Comparison of ENCODE assay signal across 23 cellular contexts in the genomic region with DNA sequence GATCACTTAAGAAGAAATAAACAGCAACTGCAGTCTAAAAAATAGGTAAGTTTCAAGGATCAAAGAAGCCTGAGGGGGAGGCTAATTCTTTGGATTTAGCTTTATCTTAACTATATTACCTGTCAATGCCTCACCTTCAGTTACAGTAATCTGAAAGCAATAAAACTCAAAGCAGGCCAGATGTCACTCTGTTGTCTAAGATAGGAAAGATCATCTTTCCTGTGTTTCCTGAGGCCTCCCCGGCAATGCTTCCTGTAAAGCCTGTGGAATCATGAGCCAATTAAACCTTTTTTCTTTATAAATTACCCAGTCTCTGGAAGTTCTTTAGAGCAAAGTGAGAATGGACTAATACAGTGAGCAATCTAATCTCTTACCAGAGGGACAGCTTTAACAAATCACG.
DNase-seq lines count a peak whose midpoint lies in the region; ATAC-seq, FAIRE-seq and TF ChIP-seq lines count a peak whose summit lies in the region.
"Had no signal": no experiment of that assay in that cellular context is flagged by ENCODE, and none has a peak within 500 bp of the region (broad histone marks: within the 10 kb centered on the region; RNA-seq: fewer than 3 reads in every experiment).

No MANE protein-coding gene starts in this region.

- H3K4me3 Mint-ChIP-seq in activated T-cell treated with anti-CD3 and anti-CD28 coated beads, Interleukin-2, amount 50 U/mL, for 72 hours = peak overlapping the region in 1 of 2 donors; percentile 34
- H3K4me3 Mint-ChIP-seq: memory B cell, nephron had no signal

- ATAC-seq in activated T-cell treated with anti-CD3 and anti-CD28 coated beads, Interleukin-2, amount 50 U/mL, for 72 hours (replicated peaks in 1 of 2) = no peak
- no peak for ATAC-seq in gastroesophageal sphincter

- peak overlapping the region; percentile 87 for H3K27ac Mint-ChIP-seq in activated T-cell treated with anti-CD3 and anti-CD28 coated beads, Interleukin-2, amount 50 U/mL, for 72 hours
- H3K27ac Mint-ChIP-seq: memory B cell, progenitor cell of endocrine pancreas had no signal

- H3K27me3 ChIP-seq in SJCRH30 = no peaks in the 10 kb centered on the region
- no peaks in the 10 kb centered on the region for H3K27me3 ChIP-seq in gastroesophageal sphincter
- no peaks in the 10 kb centered on the region for H3K27me3 ChIP-seq in small intestine (ENCODE audit: control insufficient read depth in 2 of 2, insufficient read depth in 2 of 2, low read length in 2 of 2)
- H3K27me3 ChIP-seq: heart left ventricle had no signal

- H3K27me3 Mint-ChIP-seq in activated T-cell treated with anti-CD3 and anti-CD28 coated beads, Interleukin-2, amount 50 U/mL, for 72 hours (ENCODE audit: low read depth) = no peaks in the 10 kb centered on the region
- H3K27me3 Mint-ChIP-seq: memory B cell, progenitor cell of endocrine pancreas had no signal

- DNase-seq in activated T-cell treated with anti-CD3 and anti-CD28 coated beads, Interleukin-2, amount 50 U/mL, for 72 hours = no peak
- DNase-seq in activated T-cell treated with anti-CD3 and anti-CD28 coated beads, Interleukin-2, amount 50 U/mL, for 1 hour = no peak
- DNase-seq in SJCRH30 (no peak), small intestine (peak; percentile 63), erythroblast (lab: John Stamatoyannopoulos, UW) (no peak), NCI-H2196 treated with DMSO at 0.1 percent for 48 hours (lab: John Stamatoyannopoulos, UW; ENCODE audit: unreplicated experiment) (no peak), urothelium cell line (ENCODE audit: low spot score) (no peak)
- DNase-seq: activated CD4-positive, alpha-beta T cell treated with anti-CD3 and anti-CD28 coated beads for 1 hour; activated naive CD4-positive, alpha-beta T cell treated with Interleukin-2 at 50 U/mL for 16 hours; C1 segment of cervical spinal cord; effector CD4-positive, alpha-beta T cell; H7; NCI-H1105; NCI-H2107; stimulated activated CD4-positive, alpha-beta T cell treated with anti-CD3 and anti-CD28 coated beads, Interleukin-4, amount 100 ng/mL, for 1 hour had no signal

- H3K4me1 ChIP-seq in SJCRH30 = peaks cover 26% of the 10 kb centered on the region
- peaks cover 3 to 61% (median 5%) of the 10 kb centered on the region in 3 donors for H3K4me1 ChIP-seq in gastroesophageal sphincter
- H3K4me1 ChIP-seq in small intestine (ENCODE audit: control insufficient read depth in 2 of 2, insufficient read depth in 1 of 2, low read depth in 1 of 2, low read length in 1 of 2) = peaks cover 6 to 8% of the 10 kb centered on the region in 2 donors

- WGBS in gastroesophageal sphincter (ENCODE audit: low coverage in 1 of 2), 2 donors = 39 to 57% methylated on average over 1 to 2 of the region's 2 CpGs
- WGBS in small intestine, 3 donors = 15 to 48% (median 44%) methylated on average over 2 of the region's 2 CpGs

- TF ChIP-seq EP300 in gastroesophageal sphincter (IDR thresholded peaks at IDR 0.05) = no peak

- peak overlapping the region; percentile 37 for H3K27ac ChIP-seq in SJCRH30
- peak overlapping the region; percentile 48 to 66 (median 58) for H3K27ac ChIP-seq in gastroesophageal sphincter
- H3K27ac ChIP-seq in small intestine (ENCODE audit: low read depth in 1 of 2, low read length in 1 of 2) = peak overlapping the region; percentile 82 to 83

- no peaks in the 10 kb centered on the region for H3K9me3 Mint-ChIP-seq in activated T-cell treated with anti-CD3 and anti-CD28 coated beads, Interleukin-2, amount 50 U/mL, for 72 hours
- H3K9me3 Mint-ChIP-seq: memory B cell, nephron had no signal

- H3K36me3 ChIP-seq in SJCRH30 (peaks cover 53% of the 10 kb centered on the region), gastroesophageal sphincter (peaks cover 0 to 92% of the 10 kb centered on the region in 2 donors), small intestine (ENCODE audit: control insufficient read depth in 2 of 2, insufficient read depth in 2 of 2, low read length in 2 of 2) (peaks cover 10 to 17% of the 10 kb centered on the region in 2 donors)

- TF ChIP-seq POLR2A in gastroesophageal sphincter (IDR thresholded peaks at IDR 0.05) = no peak
- TF ChIP-seq POLR2A in erythroblast (IDR thresholded peaks at IDR 0.05; ENCODE audit: low read length) = no peak

- H3K4me3 ChIP-seq in SJCRH30 = no peak overlapping the region
- H3K4me3 ChIP-seq in gastroesophageal sphincter = no peak overlapping the region
- H3K4me3 ChIP-seq in small intestine (ENCODE audit: low read depth in 1 of 2, low read length in 2 of 2) = no peak overlapping the region
- H3K4me3 ChIP-seq: heart left ventricle, skin epidermis had no signal

- FAIRE-seq in small intestine (lab: Jason Lieb, UNC) (no peak), urothelium cell line (lab: Jason Lieb, UNC) (no peak)
- FAIRE-seq: astrocyte, G401.6 had no signal

- peaks cover 29% of the 10 kb centered on the region for H3K4me1 Mint-ChIP-seq in activated T-cell treated with anti-CD3 and anti-CD28 coated beads, Interleukin-2, amount 50 U/mL, for 72 hours (ENCODE audit: low read depth)
- H3K4me1 Mint-ChIP-seq: memory B cell had no signal

- H3K36me3 Mint-ChIP-seq in activated T-cell treated with anti-CD3 and anti-CD28 coated beads, Interleukin-2, amount 50 U/mL, for 72 hours (ENCODE audit: insufficient read depth in 2 of 2) = peaks cover 6 to 9% of the 10 kb centered on the region in 2 donors

- no peak for TF ChIP-seq CTCF in gastroesophageal sphincter (IDR thresholded peaks at IDR 0.05)

- H3K9me3 ChIP-seq in SJCRH30 (replicated peaks) (no peaks in the 10 kb centered on the region), gastroesophageal sphincter (no peaks in the 10 kb centered on the region), small intestine (ENCODE audit: control insufficient read depth, low read depth) (no peaks in the 10 kb centered on the region)
- H3K9me3 ChIP-seq: heart left ventricle had no signal
